ENCODE assay signal across 23 cellular contexts in genomic region chr6:38184780-38185080, GRCh38.
DNase-seq lines count a peak whose midpoint lies in the region; ATAC-seq, FAIRE-seq and TF ChIP-seq lines count a peak whose summit lies in the region.
"Had no signal": no experiment of that assay in that cellular context is flagged by ENCODE, and none has a peak within 500 bp of the region (broad histone marks: within the 10 kb centered on the region; RNA-seq: fewer than 3 reads in every experiment).

No MANE protein-coding gene starts in this region.

- no peaks in the 10 kb centered on the region for H3K79me2 ChIP-seq in K562 (ENCODE audit: control insufficient read depth, insufficient read depth, low read length)

- H3K27me3 ChIP-seq in K562 (ENCODE audit: control insufficient read depth in 2 of 2, insufficient read depth in 2 of 2, low read length in 2 of 2) (peaks cover 45 to 72% of the 10 kb centered on the region in 2 experiments), small intestine (ENCODE audit: control insufficient read depth in 2 of 2, insufficient read depth in 2 of 2, low read length in 2 of 2) (no peaks in the 10 kb centered on the region), brain microvascular endothelial cell (replicated peaks) (no peaks in the 10 kb centered on the region)
- H3K27me3 ChIP-seq: ascending aorta had no signal

- H3K4me3 Mint-ChIP-seq in neural crest cell, result no peak overlapping the region
- H3K4me3 Mint-ChIP-seq: activated naive CD8-positive, alpha-beta T cell; CD4-positive, alpha-beta T cell; stimulated activated memory B cell treated with anti-CD40 and anti-IgM and Interleukin-4, amounts not matched to agents 10 μg/mL and 1 μg/mL and 100 μg/mL, for 72 hours had no signal

- TF ChIP-seq EP300 in K562 (IDR thresholded peaks at IDR 0.05; ENCODE audit: low read length), result no peak

- in situ Hi-C loops in G401 (cut with HindIII; ENCODE audit: low sequenced_read_pairs) (no loop called here), K562 (cut with MboI) (no loop called here), brain microvascular endothelial cell (cut with HindIII; ENCODE audit: low pct_ligation_motif_present, low sequenced_read_pairs) (no loop called here)

- no peak overlapping the region for H3K4me3 ChIP-seq in K562
- no peak overlapping the region for H3K4me3 ChIP-seq in small intestine (ENCODE audit: low read depth in 1 of 2, low read length in 2 of 2)
- no peak overlapping the region for H3K4me3 ChIP-seq in brain microvascular endothelial cell (ENCODE audit: low read depth, low read length)
- H3K4me3 ChIP-seq: ascending aorta, lung, skin epidermis, thoracic aorta had no signal

- POLR2A ChIA-PET in K562 (lab: Yijun Ruan, JAX), result no interaction called here

- H3K9ac ChIP-seq in K562 (ENCODE audit: insufficient read depth in 1 of 2, low read depth in 2 of 2, low read length in 2 of 2), result no peak overlapping the region

- TF ChIP-seq RAD21 in K562 (CRISPR knock-in tag; conservative IDR thresholded peaks at IDR 0.05 in 1 of 2, IDR thresholded peaks at IDR 0.05 in 1 of 2), result no peak

- peak; percentile 9 for DNase-seq in COR-L47 (lab: John Stamatoyannopoulos, UW)
- peak; percentile 19 for DNase-seq in G401 (ENCODE audit: low spot score)
- no peak for DNase-seq in K562 (ENCODE audit: extremely low read depth in 1 of 4, low spot score in 3 of 4)
- no peak for DNase-seq in neural crest cell (ENCODE audit: low read depth, low spot score)
- DNase-seq in T-helper 2 cell, result no peak
- DNase-seq in small intestine, result no peak
- DNase-seq in brain microvascular endothelial cell, result no peak
- DNase-seq: activated CD4-positive, alpha-beta T cell treated with anti-CD3 and anti-CD28 coated beads for 4 hours; CD4-positive, alpha-beta T cell; effector CD4-positive, alpha-beta T cell; GF-D8; NCI-H1436 treated with DMSO at 0.1 percent for 48 hours; NK-92 treated with Interleukin-12 subunit alpha and Interleukin-12 subunit beta, amount 100 ng/mL, for 24 hours; T-helper 1 cell had no signal

- no peaks in the 10 kb centered on the region for H3K36me3 Mint-ChIP-seq in neural crest cell (ENCODE audit: low read depth)
- H3K36me3 Mint-ChIP-seq: activated naive CD8-positive, alpha-beta T cell had no signal

- no peaks in the 10 kb centered on the region for H3K9me1 ChIP-seq in K562 (ENCODE audit: control insufficient read depth, insufficient read depth, low read length)

- no peaks in the 10 kb centered on the region for H3K36me3 ChIP-seq in K562 (ENCODE audit: control insufficient read depth, insufficient read depth, low read length)
- H3K36me3 ChIP-seq in small intestine (ENCODE audit: control insufficient read depth in 2 of 2, insufficient read depth in 2 of 2, low read length in 2 of 2), result no peaks in the 10 kb centered on the region
- no peaks in the 10 kb centered on the region for H3K36me3 ChIP-seq in brain microvascular endothelial cell (replicated peaks)
- H3K36me3 ChIP-seq: ascending aorta, thoracic aorta had no signal

- H3K4me1 Mint-ChIP-seq in neural crest cell, result peaks cover 38% of the 10 kb centered on the region
- H3K4me1 Mint-ChIP-seq: stimulated activated memory B cell treated with anti-CD40 and anti-IgM and Interleukin-4, amounts not matched to agents 10 μg/mL and 1 μg/mL and 100 μg/mL, for 72 hours had no signal

- 0% methylated on average over 7 of the region's 7 CpGs for WGBS in K562 (ENCODE audit: insufficient coverage, low coverage, missing lambda C conversion rate)
- 85 to 93% (median 87%) methylated on average over 7 of the region's 7 CpGs for WGBS in small intestine, 3 donors

- H3K27me3 Mint-ChIP-seq in neural crest cell (ENCODE audit: low read depth), result no peaks in the 10 kb centered on the region
- H3K27me3 Mint-ChIP-seq: activated naive CD8-positive, alpha-beta T cell; CD4-positive, alpha-beta T cell; stimulated activated memory B cell treated with anti-CD40 and anti-IgM and Interleukin-4, amounts not matched to agents 10 μg/mL and 1 μg/mL and 100 μg/mL, for 72 hours had no signal

- FAIRE-seq in K562 (lab: Jason Lieb, UNC), result no peak
- FAIRE-seq in small intestine (lab: Jason Lieb, UNC), result no peak
- FAIRE-seq: frontal cortex, islet of Langerhans had no signal

- TF ChIP-seq POLR2A in K562 (conservative IDR thresholded peaks at IDR 0.05), result no peak

- no peaks in the 10 kb centered on the region for H3K4me1 ChIP-seq in K562 (replicated peaks in 1 of 2; ENCODE audit: control insufficient read depth in 2 of 2, insufficient read depth in 2 of 2, low read length in 2 of 2)
- H3K4me1 ChIP-seq in small intestine (ENCODE audit: control insufficient read depth in 2 of 2, insufficient read depth in 1 of 2, low read depth in 1 of 2, low read length in 1 of 2), result no peaks in the 10 kb centered on the region
- H3K4me1 ChIP-seq: ascending aorta had no signal

- CTCF ChIA-PET in K562 (lab: Yijun Ruan, JAX; ENCODE audit: low intra/inter-chr PET ratio), result no interaction called here

- peaks cover 16% of the 10 kb centered on the region; the same call in 1 of the 2 replicates for H4K20me1 ChIP-seq in K562 (replicated peaks; ENCODE audit: control insufficient read depth, insufficient read depth, low read length)

- no TSS peak for BruUV-seq in K562 (replicated peaks; lab: Mats Ljungman, UMichigan)

- TF ChIP-seq CTCF in K562 (IDR thresholded peaks at IDR 0.05 in 2 of 3, conservative IDR thresholded peaks at IDR 0.05 in 1 of 3; ENCODE audit: insufficient read depth in 2 of 3, low read depth in 1 of 3, low read length in 3 of 3), result no peak
- no peak for TF ChIP-seq CTCF in neural crest cell (conservative IDR thresholded peaks at IDR 0.05)
- no peak for TF ChIP-seq CTCF in brain microvascular endothelial cell (IDR thresholded peaks at IDR 0.05; ENCODE audit: low read depth, low read length, missing control alignments)

- intact Hi-C loops in K562 (cut with micrococcal nuclease), result no loop called here

- no peak for ATAC-seq in K562
- ATAC-seq: stimulated activated memory B cell treated with anti-CD40 and anti-IgM and Interleukin-4, amounts not matched to agents 10 μg/mL and 1 μg/mL and 100 μg/mL, for 72 hours had no signal

- no peak overlapping the region for H2AFZ ChIP-seq in K562 (ENCODE audit: low read depth, low read length)

- H3K27ac ChIP-seq in K562 (ENCODE audit: extremely low read depth, low read depth, low read length), result no peak overlapping the region
- no peak overlapping the region for H3K27ac ChIP-seq in small intestine (ENCODE audit: low read depth in 1 of 2, low read length in 1 of 2)
- no peak overlapping the region for H3K27ac ChIP-seq in brain microvascular endothelial cell
- H3K27ac ChIP-seq: ascending aorta, skin epidermis, thoracic aorta had no signal

- peak overlapping the region; percentile 59 for H3K27ac Mint-ChIP-seq in neural crest cell (ENCODE audit: unreplicated experiment)
- H3K27ac Mint-ChIP-seq: activated naive CD8-positive, alpha-beta T cell; activated T-helper 2 cell treated with anti-CD3 and anti-CD28 coated beads, Interferon-gamma antibody, Interleukin-2, Interleukin-4, amounts not matched to agents 10 μg/mL and 5 μg/mL and 100 μg/mL, durations not matched to agents 14 hours and 24 hours and 36 hours; CD4-positive, alpha-beta T cell; stimulated activated memory B cell treated with anti-CD40 and anti-IgM and Interleukin-4, amounts not matched to agents 10 μg/mL and 1 μg/mL and 100 μg/mL, for 72 hours had no signal

- H3K4me2 ChIP-seq in K562 (ENCODE audit: insufficient read depth, low read length), result no peak overlapping the region

- H3K9me3 Mint-ChIP-seq in neural crest cell, result no peaks in the 10 kb centered on the region
- H3K9me3 Mint-ChIP-seq: activated T-helper 2 cell treated with anti-CD3 and anti-CD28 coated beads, Interferon-gamma antibody, Interleukin-2, Interleukin-4, amounts not matched to agents 10 μg/mL and 5 μg/mL and 100 μg/mL, durations not matched to agents 14 hours and 24 hours and 36 hours; CD4-positive, alpha-beta T cell; stimulated activated memory B cell treated with anti-CD40 and anti-IgM and Interleukin-4, amounts not matched to agents 10 μg/mL and 1 μg/mL and 100 μg/mL, for 72 hours had no signal

- H3K9me3 ChIP-seq in K562 (replicated peaks; ENCODE audit: control insufficient read depth, insufficient read depth, low read depth, low read length), result no peaks in the 10 kb centered on the region
- no peaks in the 10 kb centered on the region for H3K9me3 ChIP-seq in small intestine (ENCODE audit: control insufficient read depth, low read depth)
- H3K9me3 ChIP-seq: ascending aorta, thoracic aorta had no signal

TF ChIP-seq in K562, 482 proteins besides CTCF, POLR2A, EP300 and RAD21:
- TF ChIP-seq RFX1 (IDR thresholded peaks at IDR 0.05) (peak; percentile 43), HDAC3 (IDR thresholded peaks at IDR 0.05; ENCODE audit: borderline replicate concordance, partially characterized antibody) (no peak)

Comparison
In these comparisons a context has a peak if more than half of its experiments do, and no peak if none do; other contexts are left out.
1. DNase-seq: peak in COR-L47 (single experiment) and G401 (single experiment); none in K562 (0 of 4), neural crest cell (single experiment), T-helper 2 cell (0 of 5), small intestine (single experiment) and brain microvascular endothelial cell (single experiment).